In the genomic region with DNA sequence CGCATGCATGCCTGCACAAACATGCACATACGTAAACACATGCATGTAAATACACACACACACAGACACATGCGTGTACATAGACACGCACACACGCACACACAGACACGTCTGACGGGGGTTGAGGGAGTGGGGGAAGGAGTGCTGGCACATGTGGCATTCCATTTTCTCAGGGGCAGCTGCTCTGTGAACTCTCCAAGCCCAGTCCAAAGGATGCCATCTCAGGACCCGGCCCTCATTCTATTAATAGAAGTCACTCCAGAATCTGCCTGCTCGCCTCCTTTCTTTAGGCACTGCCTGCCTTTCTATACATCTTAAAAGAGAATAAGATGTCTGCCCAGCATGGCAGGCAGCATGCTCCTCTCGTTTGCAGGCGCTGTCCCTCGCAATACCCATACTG, we compare ENCODE assay signal across 19 cellular contexts. TPM values are rescaled to one million over a fixed set of nuclear protein-coding genes. Genes with fewer than 3 reads are reported as not detected.
A peak's percentile ranks its signal among the peaks of the same experiment; 100 is the strongest.
DNase-seq lines count a peak whose midpoint lies in the region; TF ChIP-seq lines count a peak whose summit lies in the region.
"Had no signal": no experiment of that assay in that cellular context is flagged by ENCODE, and none has a peak within 500 bp of the region (broad histone marks: within the 10 kb centered on the region; RNA-seq: fewer than 3 reads in every experiment).

No MANE protein-coding gene starts in this region.

- peak overlapping the region in 1 of 5 experiments; percentile 34 for H3K4me3 Mint-ChIP-seq in brain
- peak overlapping the region; percentile 41 for H3K4me3 Mint-ChIP-seq in glutamatergic neuron (ENCODE audit: unreplicated experiment)
- H3K4me3 Mint-ChIP-seq in type B pancreatic cell: peak overlapping the region; percentile 28

- TF ChIP-seq CTCF in brain (conservative IDR thresholded peaks at IDR 0.05) (no peak), glutamatergic neuron (IDR thresholded peaks at IDR 0.05; ENCODE audit: partially characterized antibody, unreplicated experiment) (no peak), type B pancreatic cell (conservative IDR thresholded peaks at IDR 0.05) (no peak)

- intact Hi-C loops in posterior vena cava (cut with DNase I): no loop called here

- H3K9me3 Mint-ChIP-seq in brain (peaks cover 0 to 5% (median 0%) of the 10 kb centered on the region in 5 experiments), glutamatergic neuron (ENCODE audit: unreplicated experiment) (peaks cover 17% of the 10 kb centered on the region), type B pancreatic cell (no peaks in the 10 kb centered on the region)
- H3K9me3 Mint-ChIP-seq: IgD-negative memory B cell had no signal

- peak overlapping the region in 4 of 5 experiments; percentile 37 to 87 (median 70) for H3K27ac Mint-ChIP-seq in brain
- peak overlapping the region; percentile 28 for H3K27ac Mint-ChIP-seq in glutamatergic neuron (ENCODE audit: unreplicated experiment)
- H3K27ac Mint-ChIP-seq in type B pancreatic cell: peak overlapping the region; percentile 46
- H3K27ac Mint-ChIP-seq: IgD-negative memory B cell had no signal

- H3K36me3 Mint-ChIP-seq in brain (peaks cover 31% of the 10 kb centered on the region), glutamatergic neuron (ENCODE audit: unreplicated experiment) (peaks cover 4% of the 10 kb centered on the region), type B pancreatic cell (peaks cover 5% of the 10 kb centered on the region)
- H3K36me3 Mint-ChIP-seq: IgD-negative memory B cell had no signal

- H3K27me3 Mint-ChIP-seq in brain: peaks cover 9% of the 10 kb centered on the region
- peaks cover 22% of the 10 kb centered on the region for H3K27me3 Mint-ChIP-seq in glutamatergic neuron (ENCODE audit: unreplicated experiment)
- peaks cover 16% of the 10 kb centered on the region for H3K27me3 Mint-ChIP-seq in type B pancreatic cell

- H3K4me1 Mint-ChIP-seq in brain (peaks cover 90% of the 10 kb centered on the region), glutamatergic neuron (ENCODE audit: low read depth, unreplicated experiment) (peaks cover 54% of the 10 kb centered on the region), type B pancreatic cell (ENCODE audit: unreplicated experiment) (peaks cover 59% of the 10 kb centered on the region)

- DNase-seq in glutamatergic neuron (no peak), posterior vena cava (ENCODE audit: low spot score) (peak; percentile 58), type B pancreatic cell (ENCODE audit: extremely low spot score, unreplicated experiment) (no peak), SHP77 treated with DMSO at 0.1 percent for 48 hours (lab: John Stamatoyannopoulos, UW) (no peak), AG20443 (ENCODE audit: low spot score) (no peak), Ammon's horn (ENCODE audit: low spot score) (no peak)
- no peak for DNase-seq in stimulated activated CD4-positive, alpha-beta T cell treated with anti-CD3 and anti-CD28 coated beads, Interleukin-2, amount 100 ng/mL, for 24 hours
- DNase-seq: C1 segment of cervical spinal cord, DMS79, HCEC 1CT, Karpas-422, NCI-H1048, NCI-H1436 treated with DMSO at 0.1 percent for 48 hours, NCI-H2029, NCI-H345, NCI-H524 treated with DMSO at 0.1 percent for 48 hours, SHP77 had no signal

RNA-seq across cellular contexts. Expression of a gene that starts 5.3 kb away (rescaled TPM):
- 68.9 TPM for polyA plus RNA-seq in brain (ENCODE audit: insufficient read depth, low read depth, low replicate concordance)
- total RNA-seq in glutamatergic neuron (ENCODE audit: unreplicated experiment): 227 TPM
- 10 to 100 TPM; 61.7 to 76.0 TPM for total RNA-seq in posterior vena cava
- total RNA-seq in type B pancreatic cell (ENCODE audit: low replicate concordance): 103 and 109 TPM in 2 replicates
